ENCODE assay signal across 1 cellular context in the genomic region with DNA sequence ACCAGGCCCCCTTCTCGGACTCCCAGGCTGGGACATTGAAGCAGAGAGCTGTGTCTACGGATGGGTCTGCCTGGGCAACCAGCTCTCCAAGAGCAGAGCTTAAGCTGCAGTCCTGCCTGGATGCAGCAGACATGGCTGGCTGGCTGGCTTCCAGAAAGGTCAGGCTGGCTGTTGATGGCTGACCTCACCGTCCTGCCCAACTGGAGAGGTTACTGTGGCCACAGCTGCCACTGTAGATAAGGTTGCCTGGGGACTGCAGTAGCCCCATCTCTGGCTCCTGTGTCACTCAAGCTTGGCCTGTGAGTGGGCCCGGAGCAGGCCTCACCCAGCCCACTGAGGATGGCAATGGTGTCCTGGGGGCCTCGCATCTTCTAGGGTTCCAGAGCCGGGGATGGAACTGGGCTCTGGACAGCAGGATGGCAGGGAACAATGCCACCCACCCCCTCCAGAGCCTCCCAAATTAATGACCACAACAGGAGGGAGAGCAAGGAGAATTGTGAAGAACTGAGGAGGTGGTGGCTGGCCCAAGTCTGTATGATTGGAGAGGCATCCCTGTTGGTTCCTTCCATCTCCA.
A peak's percentile ranks its signal among the peaks of the same experiment; 100 is the strongest.
TF ChIP-seq lines count a peak whose summit lies in the region.

No MANE protein-coding gene starts in this region.

TF ChIP-seq in K562, 482 proteins besides CTCF, POLR2A, EP300 and RAD21 (continued from another document and continues in another):
- TF ChIP-seq SAP30 (IDR thresholded peaks at IDR 0.05; ENCODE audit: borderline replicate concordance, insufficient read depth, low read depth, low read length, poor library complexity, severe bottlenecking) (no peak), TEAD1 (CRISPR knock-in tag; IDR thresholded peaks at IDR 0.05) (peak in 1 of 2 experiments; percentile 81; a peak in 2 of 4 replicates), HNRNPK (IDR thresholded peaks at IDR 0.05; ENCODE audit: low read depth, low read length, poor library complexity, severe bottlenecking) (no peak), HNRNPLL (IDR thresholded peaks at IDR 0.05; ENCODE audit: low read depth, low read length, poor library complexity, severe bottlenecking) (no peak), MEIS2 (IDR thresholded peaks at IDR 0.05; ENCODE audit: partially characterized antibody) (peak; percentile 87), ZNF3 (CRISPR knock-in tag; IDR thresholded peaks at IDR 0.05) (no peak), KLF1 (tag; IDR thresholded peaks at IDR 0.05) (0 out of 2 replicates have a peak, but pooled peaks have one; percentile 27), SRSF1 (IDR thresholded peaks at IDR 0.05; ENCODE audit: low read depth, low read length) (no peak), ZNF76 (CRISPR knock-in tag; IDR thresholded peaks at IDR 0.05; ENCODE audit: borderline replicate concordance) (no peak), POLR2G (IDR thresholded peaks at IDR 0.05; ENCODE audit: low read depth, low read length) (peak; percentile 9; the same call in 1 of the 2 replicates), RB1 (IDR thresholded peaks at IDR 0.05; ENCODE audit: low read depth) (0 out of 2 replicates have a peak, but pooled peaks have one; percentile 14), ETV1 (tag; conservative IDR thresholded peaks at IDR 0.05; ENCODE audit: low read depth) (no peak), RBM39 (optimal IDR thresholded peaks at IDR 0.05; ENCODE audit: low read depth, low read length) (no peak), POLR2H (tag; IDR thresholded peaks at IDR 0.05; ENCODE audit: low read depth) (no peak), E2F3 (CRISPR knock-in tag; IDR thresholded peaks at IDR 0.05) (0 out of 2 replicates have a peak, but pooled peaks have one; percentile 7), MCM5 (IDR thresholded peaks at IDR 0.05; ENCODE audit: low read depth) (no peak), STAT5B (CRISPR knock-in tag; IDR thresholded peaks at IDR 0.05) (no peak), SNRNP70 (optimal IDR thresholded peaks at IDR 0.05; ENCODE audit: low read depth, low read length) (no peak), NFE2L1 (tag; IDR thresholded peaks at IDR 0.05; ENCODE audit: borderline replicate concordance, low read depth) (no peak), SAFB2 (IDR thresholded peaks at IDR 0.05; ENCODE audit: borderline replicate concordance, low read depth, low read length, severe bottlenecking) (no peak), ATF7 (IDR thresholded peaks at IDR 0.05) (peak; percentile 95), RBBP5 (IDR thresholded peaks at IDR 0.05; ENCODE audit: borderline replicate concordance, insufficient read depth, low read length, poor library complexity, severe bottlenecking) (no peak)
- TF ChIP-seq, protein P1, sequence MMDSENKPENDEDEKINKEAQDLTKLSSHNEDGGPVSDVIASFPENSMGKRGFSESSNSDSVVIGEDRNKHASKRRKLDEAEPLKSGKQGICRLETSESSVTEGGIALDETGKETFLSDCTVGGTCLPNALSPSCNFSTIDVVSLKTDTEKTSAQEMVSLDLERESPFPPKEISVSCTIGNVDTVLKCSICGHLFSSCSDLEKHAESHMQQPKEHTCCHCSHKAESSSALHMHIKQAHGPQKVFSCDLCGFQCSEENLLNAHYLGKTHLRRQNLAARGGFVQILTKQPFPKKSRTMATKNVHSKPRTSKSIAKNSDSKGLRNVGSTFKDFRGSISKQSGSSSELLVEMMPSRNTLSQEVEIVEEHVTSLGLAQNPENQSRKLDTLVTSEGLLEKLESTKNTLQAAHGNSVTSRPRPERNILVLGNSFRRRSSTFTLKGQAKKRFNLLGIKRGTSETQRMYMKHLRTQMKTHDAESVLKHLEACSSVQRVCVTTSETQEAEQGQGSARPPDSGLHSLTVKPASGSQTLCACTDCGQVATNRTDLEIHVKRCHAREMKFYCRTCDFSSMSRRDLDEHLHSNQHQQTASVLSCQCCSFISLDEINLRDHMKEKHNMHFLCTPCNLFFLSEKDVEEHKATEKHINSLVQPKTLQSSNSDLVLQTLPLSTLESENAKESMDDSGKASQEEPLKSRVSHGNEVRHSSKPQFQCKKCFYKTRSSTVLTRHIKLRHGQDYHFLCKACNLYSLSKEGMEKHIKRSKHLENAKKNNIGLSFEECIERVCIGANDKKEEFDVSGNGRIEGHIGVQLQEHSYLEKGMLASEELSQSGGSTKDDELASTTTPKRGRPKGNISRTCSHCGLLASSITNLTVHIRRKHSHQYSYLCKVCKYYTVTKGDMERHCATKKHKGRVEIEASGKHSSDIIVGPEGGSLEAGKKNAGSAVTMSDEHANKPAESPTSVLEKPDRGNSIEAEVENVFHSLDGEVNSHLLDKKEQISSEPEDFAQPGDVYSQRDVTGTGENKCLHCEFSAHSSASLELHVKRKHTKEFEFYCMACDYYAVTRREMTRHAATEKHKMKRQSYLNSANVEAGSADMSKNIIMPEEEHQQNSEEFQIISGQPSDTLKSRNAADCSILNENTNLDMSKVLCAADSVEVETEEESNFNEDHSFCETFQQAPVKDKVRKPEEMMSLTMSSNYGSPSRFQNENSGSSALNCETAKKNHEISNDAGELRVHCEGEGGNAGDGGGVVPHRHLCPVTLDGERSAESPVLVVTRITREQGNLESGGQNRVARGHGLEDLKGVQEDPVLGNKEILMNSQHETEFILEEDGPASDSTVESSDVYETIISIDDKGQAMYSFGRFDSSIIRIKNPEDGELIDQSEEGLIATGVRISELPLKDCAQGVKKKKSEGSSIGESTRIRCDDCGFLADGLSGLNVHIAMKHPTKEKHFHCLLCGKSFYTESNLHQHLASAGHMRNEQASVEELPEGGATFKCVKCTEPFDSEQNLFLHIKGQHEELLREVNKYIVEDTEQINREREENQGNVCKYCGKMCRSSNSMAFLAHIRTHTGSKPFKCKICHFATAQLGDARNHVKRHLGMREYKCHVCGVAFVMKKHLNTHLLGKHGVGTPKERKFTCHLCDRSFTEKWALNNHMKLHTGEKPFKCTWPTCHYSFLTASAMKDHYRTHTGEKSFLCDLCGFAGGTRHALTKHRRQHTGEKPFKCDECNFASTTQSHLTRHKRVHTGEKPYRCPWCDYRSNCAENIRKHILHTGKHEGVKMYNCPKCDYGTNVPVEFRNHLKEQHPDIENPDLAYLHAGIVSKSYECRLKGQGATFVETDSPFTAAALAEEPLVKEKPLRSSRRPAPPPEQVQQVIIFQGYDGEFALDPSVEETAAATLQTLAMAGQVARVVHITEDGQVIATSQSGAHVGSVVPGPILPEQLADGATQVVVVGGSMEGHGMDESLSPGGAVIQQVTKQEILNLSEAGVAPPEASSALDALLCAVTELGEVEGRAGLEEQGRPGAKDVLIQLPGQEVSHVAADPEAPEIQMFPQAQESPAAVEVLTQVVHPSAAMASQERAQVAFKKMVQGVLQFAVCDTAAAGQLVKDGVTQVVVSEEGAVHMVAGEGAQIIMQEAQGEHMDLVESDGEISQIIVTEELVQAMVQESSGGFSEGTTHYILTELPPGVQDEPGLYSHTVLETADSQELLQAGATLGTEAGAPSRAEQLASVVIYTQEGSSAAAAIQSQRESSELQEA (IDR thresholded peaks at IDR 0.05; ENCODE audit: low read depth) = no peak
- TF ChIP-seq, protein P2, sequence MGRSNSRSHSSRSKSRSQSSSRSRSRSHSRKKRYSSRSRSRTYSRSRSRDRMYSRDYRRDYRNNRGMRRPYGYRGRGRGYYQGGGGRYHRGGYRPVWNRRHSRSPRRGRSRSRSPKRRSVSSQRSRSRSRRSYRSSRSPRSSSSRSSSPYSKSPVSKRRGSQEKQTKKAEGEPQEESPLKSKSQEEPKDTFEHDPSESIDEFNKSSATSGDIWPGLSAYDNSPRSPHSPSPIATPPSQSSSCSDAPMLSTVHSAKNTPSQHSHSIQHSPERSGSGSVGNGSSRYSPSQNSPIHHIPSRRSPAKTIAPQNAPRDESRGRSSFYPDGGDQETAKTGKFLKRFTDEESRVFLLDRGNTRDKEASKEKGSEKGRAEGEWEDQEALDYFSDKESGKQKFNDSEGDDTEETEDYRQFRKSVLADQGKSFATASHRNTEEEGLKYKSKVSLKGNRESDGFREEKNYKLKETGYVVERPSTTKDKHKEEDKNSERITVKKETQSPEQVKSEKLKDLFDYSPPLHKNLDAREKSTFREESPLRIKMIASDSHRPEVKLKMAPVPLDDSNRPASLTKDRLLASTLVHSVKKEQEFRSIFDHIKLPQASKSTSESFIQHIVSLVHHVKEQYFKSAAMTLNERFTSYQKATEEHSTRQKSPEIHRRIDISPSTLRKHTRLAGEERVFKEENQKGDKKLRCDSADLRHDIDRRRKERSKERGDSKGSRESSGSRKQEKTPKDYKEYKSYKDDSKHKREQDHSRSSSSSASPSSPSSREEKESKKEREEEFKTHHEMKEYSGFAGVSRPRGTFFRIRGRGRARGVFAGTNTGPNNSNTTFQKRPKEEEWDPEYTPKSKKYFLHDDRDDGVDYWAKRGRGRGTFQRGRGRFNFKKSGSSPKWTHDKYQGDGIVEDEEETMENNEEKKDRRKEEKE (IDR thresholded peaks at IDR 0.05; ENCODE audit: borderline replicate concordance in 1 of 2, control insufficient read depth in 1 of 2, low read depth in 2 of 2, low read length in 1 of 2) = no peak
- TF ChIP-seq, protein P3, sequence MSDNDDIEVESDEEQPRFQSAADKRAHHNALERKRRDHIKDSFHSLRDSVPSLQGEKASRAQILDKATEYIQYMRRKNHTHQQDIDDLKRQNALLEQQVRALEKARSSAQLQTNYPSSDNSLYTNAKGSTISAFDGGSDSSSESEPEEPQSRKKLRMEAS (CRISPR knock-in tag; IDR thresholded peaks at IDR 0.05) = peak; percentile 68
- TF ChIP-seq, protein P4, sequence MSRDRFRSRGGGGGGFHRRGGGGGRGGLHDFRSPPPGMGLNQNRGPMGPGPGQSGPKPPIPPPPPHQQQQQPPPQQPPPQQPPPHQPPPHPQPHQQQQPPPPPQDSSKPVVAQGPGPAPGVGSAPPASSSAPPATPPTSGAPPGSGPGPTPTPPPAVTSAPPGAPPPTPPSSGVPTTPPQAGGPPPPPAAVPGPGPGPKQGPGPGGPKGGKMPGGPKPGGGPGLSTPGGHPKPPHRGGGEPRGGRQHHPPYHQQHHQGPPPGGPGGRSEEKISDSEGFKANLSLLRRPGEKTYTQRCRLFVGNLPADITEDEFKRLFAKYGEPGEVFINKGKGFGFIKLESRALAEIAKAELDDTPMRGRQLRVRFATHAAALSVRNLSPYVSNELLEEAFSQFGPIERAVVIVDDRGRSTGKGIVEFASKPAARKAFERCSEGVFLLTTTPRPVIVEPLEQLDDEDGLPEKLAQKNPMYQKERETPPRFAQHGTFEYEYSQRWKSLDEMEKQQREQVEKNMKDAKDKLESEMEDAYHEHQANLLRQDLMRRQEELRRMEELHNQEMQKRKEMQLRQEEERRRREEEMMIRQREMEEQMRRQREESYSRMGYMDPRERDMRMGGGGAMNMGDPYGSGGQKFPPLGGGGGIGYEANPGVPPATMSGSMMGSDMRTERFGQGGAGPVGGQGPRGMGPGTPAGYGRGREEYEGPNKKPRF (IDR thresholded peaks at IDR 0.05; ENCODE audit: low read depth, low read length) = no peak
- TF ChIP-seq, protein P5, sequence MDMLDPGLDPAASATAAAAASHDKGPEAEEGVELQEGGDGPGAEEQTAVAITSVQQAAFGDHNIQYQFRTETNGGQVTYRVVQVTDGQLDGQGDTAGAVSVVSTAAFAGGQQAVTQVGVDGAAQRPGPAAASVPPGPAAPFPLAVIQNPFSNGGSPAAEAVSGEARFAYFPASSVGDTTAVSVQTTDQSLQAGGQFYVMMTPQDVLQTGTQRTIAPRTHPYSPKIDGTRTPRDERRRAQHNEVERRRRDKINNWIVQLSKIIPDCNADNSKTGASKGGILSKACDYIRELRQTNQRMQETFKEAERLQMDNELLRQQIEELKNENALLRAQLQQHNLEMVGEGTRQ (CRISPR knock-in tag; IDR thresholded peaks at IDR 0.05) = no peak
- TF ChIP-seq, protein P6, sequence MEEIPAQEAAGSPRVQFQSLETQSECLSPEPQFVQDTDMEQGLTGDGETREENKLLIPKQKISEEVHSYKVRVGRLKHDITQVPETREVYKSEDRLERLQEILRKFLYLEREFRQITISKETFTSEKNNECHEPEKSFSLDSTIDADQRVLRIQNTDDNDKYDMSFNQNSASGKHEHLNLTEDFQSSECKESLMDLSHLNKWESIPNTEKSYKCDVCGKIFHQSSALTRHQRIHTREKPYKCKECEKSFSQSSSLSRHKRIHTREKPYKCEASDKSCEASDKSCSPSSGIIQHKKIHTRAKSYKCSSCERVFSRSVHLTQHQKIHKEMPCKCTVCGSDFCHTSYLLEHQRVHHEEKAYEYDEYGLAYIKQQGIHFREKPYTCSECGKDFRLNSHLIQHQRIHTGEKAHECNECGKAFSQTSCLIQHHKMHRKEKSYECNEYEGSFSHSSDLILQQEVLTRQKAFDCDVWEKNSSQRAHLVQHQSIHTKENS (CRISPR knock-in tag; IDR thresholded peaks at IDR 0.05) = no peak
- TF ChIP-seq, protein P7, sequence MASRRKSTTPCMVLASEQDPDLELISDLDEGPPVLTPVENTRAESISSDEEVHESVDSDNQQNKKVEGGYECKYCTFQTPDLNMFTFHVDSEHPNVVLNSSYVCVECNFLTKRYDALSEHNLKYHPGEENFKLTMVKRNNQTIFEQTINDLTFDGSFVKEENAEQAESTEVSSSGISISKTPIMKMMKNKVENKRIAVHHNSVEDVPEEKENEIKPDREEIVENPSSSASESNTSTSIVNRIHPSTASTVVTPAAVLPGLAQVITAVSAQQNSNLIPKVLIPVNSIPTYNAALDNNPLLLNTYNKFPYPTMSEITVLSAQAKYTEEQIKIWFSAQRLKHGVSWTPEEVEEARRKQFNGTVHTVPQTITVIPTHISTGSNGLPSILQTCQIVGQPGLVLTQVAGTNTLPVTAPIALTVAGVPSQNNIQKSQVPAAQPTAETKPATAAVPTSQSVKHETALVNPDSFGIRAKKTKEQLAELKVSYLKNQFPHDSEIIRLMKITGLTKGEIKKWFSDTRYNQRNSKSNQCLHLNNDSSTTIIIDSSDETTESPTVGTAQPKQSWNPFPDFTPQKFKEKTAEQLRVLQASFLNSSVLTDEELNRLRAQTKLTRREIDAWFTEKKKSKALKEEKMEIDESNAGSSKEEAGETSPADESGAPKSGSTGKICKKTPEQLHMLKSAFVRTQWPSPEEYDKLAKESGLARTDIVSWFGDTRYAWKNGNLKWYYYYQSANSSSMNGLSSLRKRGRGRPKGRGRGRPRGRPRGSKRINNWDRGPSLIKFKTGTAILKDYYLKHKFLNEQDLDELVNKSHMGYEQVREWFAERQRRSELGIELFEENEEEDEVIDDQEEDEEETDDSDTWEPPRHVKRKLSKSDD (conservative IDR thresholded peaks at IDR 0.05; ENCODE audit: low read length) = no peak
- TF ChIP-seq, protein P8, sequence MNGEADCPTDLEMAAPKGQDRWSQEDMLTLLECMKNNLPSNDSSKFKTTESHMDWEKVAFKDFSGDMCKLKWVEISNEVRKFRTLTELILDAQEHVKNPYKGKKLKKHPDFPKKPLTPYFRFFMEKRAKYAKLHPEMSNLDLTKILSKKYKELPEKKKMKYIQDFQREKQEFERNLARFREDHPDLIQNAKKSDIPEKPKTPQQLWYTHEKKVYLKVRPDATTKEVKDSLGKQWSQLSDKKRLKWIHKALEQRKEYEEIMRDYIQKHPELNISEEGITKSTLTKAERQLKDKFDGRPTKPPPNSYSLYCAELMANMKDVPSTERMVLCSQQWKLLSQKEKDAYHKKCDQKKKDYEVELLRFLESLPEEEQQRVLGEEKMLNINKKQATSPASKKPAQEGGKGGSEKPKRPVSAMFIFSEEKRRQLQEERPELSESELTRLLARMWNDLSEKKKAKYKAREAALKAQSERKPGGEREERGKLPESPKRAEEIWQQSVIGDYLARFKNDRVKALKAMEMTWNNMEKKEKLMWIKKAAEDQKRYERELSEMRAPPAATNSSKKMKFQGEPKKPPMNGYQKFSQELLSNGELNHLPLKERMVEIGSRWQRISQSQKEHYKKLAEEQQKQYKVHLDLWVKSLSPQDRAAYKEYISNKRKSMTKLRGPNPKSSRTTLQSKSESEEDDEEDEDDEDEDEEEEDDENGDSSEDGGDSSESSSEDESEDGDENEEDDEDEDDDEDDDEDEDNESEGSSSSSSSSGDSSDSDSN (IDR thresholded peaks at IDR 0.05; ENCODE audit: borderline replicate concordance in 1 of 2, low read depth in 2 of 2, low read length in 2 of 2) = 0 out of 4 replicates have a peak, but pooled peaks of 1 of the 2 experiments have one; percentile 50
